In the genomic region with DNA sequence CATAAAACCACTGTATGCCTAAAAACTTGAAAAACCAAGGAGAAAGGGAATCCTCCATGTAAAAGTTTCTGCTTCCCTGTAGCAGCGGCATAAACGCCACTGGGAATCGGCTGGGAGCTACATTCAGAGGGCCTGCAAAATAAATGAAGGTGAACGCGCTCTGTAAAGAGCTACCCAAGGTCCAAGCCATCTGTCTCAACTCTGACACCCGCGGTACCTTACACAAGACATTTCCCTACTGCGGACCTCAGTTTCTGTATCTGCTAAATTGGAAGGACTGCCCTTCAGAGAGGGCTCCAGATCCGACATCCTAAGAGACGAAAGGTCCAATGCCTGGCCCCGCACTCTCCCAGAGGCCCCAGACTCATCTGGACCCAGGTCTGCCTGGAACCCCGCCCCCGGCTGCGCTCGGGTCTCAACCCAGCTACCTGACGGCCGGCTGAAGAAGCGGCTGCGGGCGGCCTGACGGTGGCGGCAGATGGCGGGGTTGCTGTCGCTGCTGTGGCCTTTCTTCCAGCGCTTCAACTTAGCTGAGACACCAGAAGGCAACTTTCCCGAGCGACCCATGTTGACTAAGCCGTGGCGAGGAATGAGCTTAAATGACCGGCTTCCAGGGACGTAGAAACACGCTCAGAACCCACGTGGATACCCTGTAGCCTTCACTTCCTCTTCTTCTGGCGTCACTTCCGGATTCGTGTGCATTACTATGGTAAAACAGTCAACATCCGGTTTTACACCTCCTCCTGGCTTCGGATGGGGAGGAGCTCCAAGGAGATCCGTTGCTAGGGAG, we compare ENCODE assay signal across 1 cellular context.
A peak's percentile ranks its signal among the peaks of the same experiment; 100 is the strongest.
TF ChIP-seq lines count a peak whose summit lies in the region.

A gene with protein sequence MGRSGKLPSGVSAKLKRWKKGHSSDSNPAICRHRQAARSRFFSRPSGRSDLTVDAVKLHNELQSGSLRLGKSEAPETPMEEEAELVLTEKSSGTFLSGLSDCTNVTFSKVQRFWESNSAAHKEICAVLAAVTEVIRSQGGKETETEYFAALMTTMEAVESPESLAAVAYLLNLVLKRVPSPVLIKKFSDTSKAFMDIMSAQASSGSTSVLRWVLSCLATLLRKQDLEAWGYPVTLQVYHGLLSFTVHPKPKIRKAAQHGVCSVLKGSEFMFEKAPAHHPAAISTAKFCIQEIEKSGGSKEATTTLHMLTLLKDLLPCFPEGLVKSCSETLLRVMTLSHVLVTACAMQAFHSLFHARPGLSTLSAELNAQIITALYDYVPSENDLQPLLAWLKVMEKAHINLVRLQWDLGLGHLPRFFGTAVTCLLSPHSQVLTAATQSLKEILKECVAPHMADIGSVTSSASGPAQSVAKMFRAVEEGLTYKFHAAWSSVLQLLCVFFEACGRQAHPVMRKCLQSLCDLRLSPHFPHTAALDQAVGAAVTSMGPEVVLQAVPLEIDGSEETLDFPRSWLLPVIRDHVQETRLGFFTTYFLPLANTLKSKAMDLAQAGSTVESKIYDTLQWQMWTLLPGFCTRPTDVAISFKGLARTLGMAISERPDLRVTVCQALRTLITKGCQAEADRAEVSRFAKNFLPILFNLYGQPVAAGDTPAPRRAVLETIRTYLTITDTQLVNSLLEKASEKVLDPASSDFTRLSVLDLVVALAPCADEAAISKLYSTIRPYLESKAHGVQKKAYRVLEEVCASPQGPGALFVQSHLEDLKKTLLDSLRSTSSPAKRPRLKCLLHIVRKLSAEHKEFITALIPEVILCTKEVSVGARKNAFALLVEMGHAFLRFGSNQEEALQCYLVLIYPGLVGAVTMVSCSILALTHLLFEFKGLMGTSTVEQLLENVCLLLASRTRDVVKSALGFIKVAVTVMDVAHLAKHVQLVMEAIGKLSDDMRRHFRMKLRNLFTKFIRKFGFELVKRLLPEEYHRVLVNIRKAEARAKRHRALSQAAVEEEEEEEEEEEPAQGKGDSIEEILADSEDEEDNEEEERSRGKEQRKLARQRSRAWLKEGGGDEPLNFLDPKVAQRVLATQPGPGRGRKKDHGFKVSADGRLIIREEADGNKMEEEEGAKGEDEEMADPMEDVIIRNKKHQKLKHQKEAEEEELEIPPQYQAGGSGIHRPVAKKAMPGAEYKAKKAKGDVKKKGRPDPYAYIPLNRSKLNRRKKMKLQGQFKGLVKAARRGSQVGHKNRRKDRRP (N-terminal part only) (minus strand): TSS at position 676 of the 790 bp plus-strand sequence. CDS start 109 bp downstream, at position 567.

TF ChIP-seq in HepG2, 621 proteins besides CTCF, POLR2A, EP300 and RAD21 (continued from another document and continues in another):
- TF ChIP-seq ZBTB42 (CRISPR knock-in tag; IDR thresholded peaks at IDR 0.05) (no peak), NFE2L2 (IDR thresholded peaks at IDR 0.05; ENCODE audit: low read length) (no peak), PAWR (CRISPR knock-in tag; IDR thresholded peaks at IDR 0.05; ENCODE audit: borderline replicate concordance) (no peak), RBFOX2 (IDR thresholded peaks at IDR 0.05; ENCODE audit: low read depth, low read length) (peak; percentile 54), ZNF329 (CRISPR knock-in tag; IDR thresholded peaks at IDR 0.05; ENCODE audit: low read depth) (no peak), RXRB (CRISPR knock-in tag; IDR thresholded peaks at IDR 0.05; ENCODE audit: borderline replicate concordance) (peak; percentile 41; the same call in 1 of the 2 replicates), ZNF556 (CRISPR knock-in tag; IDR thresholded peaks at IDR 0.05; ENCODE audit: borderline replicate concordance) (no peak), FOXO1 (CRISPR knock-in tag; IDR thresholded peaks at IDR 0.05) (0 out of 2 replicates have a peak, but pooled peaks have one; percentile 9), ZBTB7A (CRISPR knock-in tag; IDR thresholded peaks at IDR 0.05) (0 out of 2 replicates have a peak, but pooled peaks have one; percentile 16), ZNF816 (CRISPR knock-in tag; IDR thresholded peaks at IDR 0.05; ENCODE audit: borderline replicate concordance) (no peak; the same call in 1 of the 2 replicates), PHF8 (CRISPR knock-in tag; IDR thresholded peaks at IDR 0.05) (peak; percentile 66), ZNF136 (CRISPR knock-in tag; IDR thresholded peaks at IDR 0.05; ENCODE audit: low read depth) (peak; percentile 50; the same call in 1 of the 2 replicates), DNMT3B (CRISPR knock-in tag; conservative IDR thresholded peaks at IDR 0.05) (0 out of 2 replicates have a peak, but pooled peaks have one; percentile 32), KMT2A (CRISPR knock-in tag; IDR thresholded peaks at IDR 0.05) (peak; percentile 72), RNF2 (conservative IDR thresholded peaks at IDR 0.05; ENCODE audit: low read depth) (0 out of 2 replicates have a peak, but pooled peaks have one; percentile 36), POLR2AphosphoS2 (IDR thresholded peaks at IDR 0.05; ENCODE audit: low read depth, low read length) (no peak; the same call in 1 of the 2 replicates), XRCC5 (optimal IDR thresholded peaks at IDR 0.05; ENCODE audit: low read length) (no peak), FOXM1 (CRISPR knock-in tag; IDR thresholded peaks at IDR 0.05) (no peak), KDM5A (IDR thresholded peaks at IDR 0.05; ENCODE audit: borderline replicate concordance, low read length) (peak; percentile 82), ZFP36L2 (CRISPR knock-in tag; IDR thresholded peaks at IDR 0.05) (no peak), KMT2B (CRISPR knock-in tag; IDR thresholded peaks at IDR 0.05) (peak; percentile 69), GLI4 (CRISPR knock-in tag; IDR thresholded peaks at IDR 0.05; ENCODE audit: borderline replicate concordance) (peak; percentile 73; the same call in 1 of the 2 replicates), HOXD1 (CRISPR knock-in tag; IDR thresholded peaks at IDR 0.05) (peak; percentile 0; the same call in 1 of the 2 replicates), MXD4 (CRISPR knock-in tag; IDR thresholded peaks at IDR 0.05) (peak; percentile 100), TSC22D2 (CRISPR knock-in tag; IDR thresholded peaks at IDR 0.05; ENCODE audit: borderline replicate concordance) (no peak), HDAC1 (CRISPR knock-in tag; IDR thresholded peaks at IDR 0.05) (peak; percentile 99), SATB2 (CRISPR knock-in tag; IDR thresholded peaks at IDR 0.05) (no peak)
- TF ChIP-seq, protein P1, sequence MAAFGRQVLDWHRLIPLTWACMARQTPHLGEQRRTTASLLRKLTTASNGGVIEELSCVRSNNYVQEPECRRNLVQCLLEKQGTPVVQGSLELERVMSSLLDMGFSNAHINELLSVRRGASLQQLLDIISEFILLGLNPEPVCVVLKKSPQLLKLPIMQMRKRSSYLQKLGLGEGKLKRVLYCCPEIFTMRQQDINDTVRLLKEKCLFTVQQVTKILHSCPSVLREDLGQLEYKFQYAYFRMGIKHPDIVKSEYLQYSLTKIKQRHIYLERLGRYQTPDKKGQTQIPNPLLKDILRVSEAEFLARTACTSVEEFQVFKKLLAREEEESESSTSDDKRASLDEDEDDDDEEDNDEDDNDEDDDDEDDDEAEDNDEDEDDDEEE (CRISPR knock-in tag; IDR thresholded peaks at IDR 0.05), result peak; percentile 88
- TF ChIP-seq, protein P2, sequence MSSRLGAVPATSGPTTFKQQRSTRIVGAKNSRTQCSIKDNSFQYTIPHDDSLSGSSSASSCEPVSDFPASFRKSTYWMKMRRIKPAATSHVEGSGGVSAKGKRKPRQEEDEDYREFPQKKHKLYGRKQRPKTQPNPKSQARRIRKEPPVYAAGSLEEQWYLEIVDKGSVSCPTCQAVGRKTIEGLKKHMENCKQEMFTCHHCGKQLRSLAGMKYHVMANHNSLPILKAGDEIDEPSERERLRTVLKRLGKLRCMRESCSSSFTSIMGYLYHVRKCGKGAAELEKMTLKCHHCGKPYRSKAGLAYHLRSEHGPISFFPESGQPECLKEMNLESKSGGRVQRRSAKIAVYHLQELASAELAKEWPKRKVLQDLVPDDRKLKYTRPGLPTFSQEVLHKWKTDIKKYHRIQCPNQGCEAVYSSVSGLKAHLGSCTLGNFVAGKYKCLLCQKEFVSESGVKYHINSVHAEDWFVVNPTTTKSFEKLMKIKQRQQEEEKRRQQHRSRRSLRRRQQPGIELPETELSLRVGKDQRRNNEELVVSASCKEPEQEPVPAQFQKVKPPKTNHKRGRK (CRISPR knock-in tag; IDR thresholded peaks at IDR 0.05), result no peak
- TF ChIP-seq, protein P3, sequence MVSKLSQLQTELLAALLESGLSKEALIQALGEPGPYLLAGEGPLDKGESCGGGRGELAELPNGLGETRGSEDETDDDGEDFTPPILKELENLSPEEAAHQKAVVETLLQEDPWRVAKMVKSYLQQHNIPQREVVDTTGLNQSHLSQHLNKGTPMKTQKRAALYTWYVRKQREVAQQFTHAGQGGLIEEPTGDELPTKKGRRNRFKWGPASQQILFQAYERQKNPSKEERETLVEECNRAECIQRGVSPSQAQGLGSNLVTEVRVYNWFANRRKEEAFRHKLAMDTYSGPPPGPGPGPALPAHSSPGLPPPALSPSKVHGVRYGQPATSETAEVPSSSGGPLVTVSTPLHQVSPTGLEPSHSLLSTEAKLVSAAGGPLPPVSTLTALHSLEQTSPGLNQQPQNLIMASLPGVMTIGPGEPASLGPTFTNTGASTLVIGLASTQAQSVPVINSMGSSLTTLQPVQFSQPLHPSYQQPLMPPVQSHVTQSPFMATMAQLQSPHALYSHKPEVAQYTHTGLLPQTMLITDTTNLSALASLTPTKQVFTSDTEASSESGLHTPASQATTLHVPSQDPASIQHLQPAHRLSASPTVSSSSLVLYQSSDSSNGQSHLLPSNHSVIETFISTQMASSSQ (IDR thresholded peaks at IDR 0.05; ENCODE audit: low read depth), result no peak
- TF ChIP-seq, protein P3 (CRISPR knock-in tag; IDR thresholded peaks at IDR 0.05; ENCODE audit: borderline replicate concordance), result peak; percentile 13; the same call in 1 of the 2 replicates
- TF ChIP-seq, protein P4, sequence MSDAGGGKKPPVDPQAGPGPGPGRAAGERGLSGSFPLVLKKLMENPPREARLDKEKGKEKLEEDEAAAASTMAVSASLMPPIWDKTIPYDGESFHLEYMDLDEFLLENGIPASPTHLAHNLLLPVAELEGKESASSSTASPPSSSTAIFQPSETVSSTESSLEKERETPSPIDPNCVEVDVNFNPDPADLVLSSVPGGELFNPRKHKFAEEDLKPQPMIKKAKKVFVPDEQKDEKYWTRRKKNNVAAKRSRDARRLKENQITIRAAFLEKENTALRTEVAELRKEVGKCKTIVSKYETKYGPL (CRISPR knock-in tag; IDR thresholded peaks at IDR 0.05), result peak; percentile 38; the same call in 1 of the 2 replicates
- TF ChIP-seq, protein P5, sequence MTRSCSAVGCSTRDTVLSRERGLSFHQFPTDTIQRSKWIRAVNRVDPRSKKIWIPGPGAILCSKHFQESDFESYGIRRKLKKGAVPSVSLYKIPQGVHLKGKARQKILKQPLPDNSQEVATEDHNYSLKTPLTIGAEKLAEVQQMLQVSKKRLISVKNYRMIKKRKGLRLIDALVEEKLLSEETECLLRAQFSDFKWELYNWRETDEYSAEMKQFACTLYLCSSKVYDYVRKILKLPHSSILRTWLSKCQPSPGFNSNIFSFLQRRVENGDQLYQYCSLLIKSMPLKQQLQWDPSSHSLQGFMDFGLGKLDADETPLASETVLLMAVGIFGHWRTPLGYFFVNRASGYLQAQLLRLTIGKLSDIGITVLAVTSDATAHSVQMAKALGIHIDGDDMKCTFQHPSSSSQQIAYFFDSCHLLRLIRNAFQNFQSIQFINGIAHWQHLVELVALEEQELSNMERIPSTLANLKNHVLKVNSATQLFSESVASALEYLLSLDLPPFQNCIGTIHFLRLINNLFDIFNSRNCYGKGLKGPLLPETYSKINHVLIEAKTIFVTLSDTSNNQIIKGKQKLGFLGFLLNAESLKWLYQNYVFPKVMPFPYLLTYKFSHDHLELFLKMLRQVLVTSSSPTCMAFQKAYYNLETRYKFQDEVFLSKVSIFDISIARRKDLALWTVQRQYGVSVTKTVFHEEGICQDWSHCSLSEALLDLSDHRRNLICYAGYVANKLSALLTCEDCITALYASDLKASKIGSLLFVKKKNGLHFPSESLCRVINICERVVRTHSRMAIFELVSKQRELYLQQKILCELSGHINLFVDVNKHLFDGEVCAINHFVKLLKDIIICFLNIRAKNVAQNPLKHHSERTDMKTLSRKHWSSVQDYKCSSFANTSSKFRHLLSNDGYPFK (CRISPR knock-in tag; IDR thresholded peaks at IDR 0.05; ENCODE audit: borderline replicate concordance), result peak; percentile 49; the same call in 1 of the 2 replicates
- TF ChIP-seq, protein P6, sequence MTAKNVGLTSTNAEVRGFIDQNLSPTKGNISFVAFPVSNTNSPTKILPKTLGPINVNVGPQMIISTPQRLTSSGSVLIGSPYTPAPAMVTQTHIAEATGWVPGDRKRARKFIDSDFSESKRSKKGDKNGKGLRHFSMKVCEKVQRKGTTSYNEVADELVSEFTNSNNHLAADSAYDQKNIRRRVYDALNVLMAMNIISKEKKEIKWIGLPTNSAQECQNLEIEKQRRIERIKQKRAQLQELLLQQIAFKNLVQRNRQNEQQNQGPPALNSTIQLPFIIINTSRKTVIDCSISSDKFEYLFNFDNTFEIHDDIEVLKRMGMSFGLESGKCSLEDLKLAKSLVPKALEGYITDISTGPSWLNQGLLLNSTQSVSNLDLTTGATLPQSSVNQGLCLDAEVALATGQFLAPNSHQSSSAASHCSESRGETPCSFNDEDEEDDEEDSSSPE (CRISPR knock-in tag; IDR thresholded peaks at IDR 0.05), result no peak
- TF ChIP-seq, protein P7, sequence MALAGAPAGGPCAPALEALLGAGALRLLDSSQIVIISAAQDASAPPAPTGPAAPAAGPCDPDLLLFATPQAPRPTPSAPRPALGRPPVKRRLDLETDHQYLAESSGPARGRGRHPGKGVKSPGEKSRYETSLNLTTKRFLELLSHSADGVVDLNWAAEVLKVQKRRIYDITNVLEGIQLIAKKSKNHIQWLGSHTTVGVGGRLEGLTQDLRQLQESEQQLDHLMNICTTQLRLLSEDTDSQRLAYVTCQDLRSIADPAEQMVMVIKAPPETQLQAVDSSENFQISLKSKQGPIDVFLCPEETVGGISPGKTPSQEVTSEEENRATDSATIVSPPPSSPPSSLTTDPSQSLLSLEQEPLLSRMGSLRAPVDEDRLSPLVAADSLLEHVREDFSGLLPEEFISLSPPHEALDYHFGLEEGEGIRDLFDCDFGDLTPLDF (CRISPR knock-in tag; IDR thresholded peaks at IDR 0.05), result no peak
- TF ChIP-seq, protein P8, sequence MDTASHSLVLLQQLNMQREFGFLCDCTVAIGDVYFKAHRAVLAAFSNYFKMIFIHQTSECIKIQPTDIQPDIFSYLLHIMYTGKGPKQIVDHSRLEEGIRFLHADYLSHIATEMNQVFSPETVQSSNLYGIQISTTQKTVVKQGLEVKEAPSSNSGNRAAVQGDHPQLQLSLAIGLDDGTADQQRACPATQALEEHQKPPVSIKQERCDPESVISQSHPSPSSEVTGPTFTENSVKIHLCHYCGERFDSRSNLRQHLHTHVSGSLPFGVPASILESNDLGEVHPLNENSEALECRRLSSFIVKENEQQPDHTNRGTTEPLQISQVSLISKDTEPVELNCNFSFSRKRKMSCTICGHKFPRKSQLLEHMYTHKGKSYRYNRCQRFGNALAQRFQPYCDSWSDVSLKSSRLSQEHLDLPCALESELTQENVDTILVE (CRISPR knock-in tag; IDR thresholded peaks at IDR 0.05), result 0 out of 2 replicates have a peak, but pooled peaks have one; percentile 21
